Comparison of ENCODE assay signal across 16 cellular contexts in the genomic region with DNA sequence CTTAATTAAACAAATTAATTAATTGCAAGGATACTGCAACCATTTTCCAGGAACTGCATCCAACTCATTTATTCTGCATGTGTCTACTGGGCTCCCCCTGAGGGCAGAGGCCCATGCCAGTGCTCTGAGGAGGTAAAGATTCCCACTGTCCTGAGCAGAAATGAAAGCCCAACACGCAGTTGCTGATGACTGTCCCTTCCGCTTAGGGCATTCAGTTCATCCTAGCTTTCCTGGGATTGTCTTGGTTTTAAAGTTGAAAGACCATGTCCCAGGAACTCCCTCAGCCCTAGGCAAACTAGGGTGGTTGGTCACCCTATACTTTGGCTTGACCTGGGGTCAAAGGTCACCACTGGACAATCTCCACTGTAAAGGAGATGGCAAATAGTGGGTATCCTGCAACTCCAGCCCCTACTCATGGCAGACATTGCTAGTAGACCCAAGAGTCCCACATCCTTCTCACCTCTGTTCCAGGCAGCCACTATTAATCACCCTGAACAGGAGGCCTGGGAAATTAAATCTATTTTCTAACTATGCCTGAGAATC.
A peak's percentile ranks its signal among the peaks of the same experiment; 100 is the strongest.
DNase-seq lines count a peak whose midpoint lies in the region; ATAC-seq, FAIRE-seq and TF ChIP-seq lines count a peak whose summit lies in the region.
"Had no signal": no experiment of that assay in that cellular context is flagged by ENCODE, and none has a peak within 500 bp of the region (broad histone marks: within the 10 kb centered on the region; RNA-seq: fewer than 3 reads in every experiment).

No MANE protein-coding gene starts in this region.

- no peak overlapping the region for H3K56ac ChIP-seq in IMR-90 (ENCODE audit: extremely low read depth, insufficient read depth, low read length)

- H3K36me3 Mint-ChIP-seq in activated T-cell treated with anti-CD3 and anti-CD28 coated beads, Interleukin-2, amount 50 U/mL, for 24 hours (ENCODE audit: low read depth) = peaks cover 40% of the 10 kb centered on the region
- peaks cover 13% of the 10 kb centered on the region for H3K36me3 Mint-ChIP-seq in activated T-cell treated with anti-CD3 and anti-CD28 coated beads, Interleukin-2, amount 50 U/mL, for 4 hours (ENCODE audit: insufficient read depth)

- H4K5ac ChIP-seq in IMR-90 (ENCODE audit: low read depth, low read length) = no peak overlapping the region

- DNase-seq in activated T-cell treated with anti-CD3 and anti-CD28 coated beads, Interleukin-2, amount 50 U/mL, for 24 hours = peak; percentile 11
- no peak for DNase-seq in activated T-cell treated with anti-CD3 and anti-CD28 coated beads, Interleukin-2, amount 50 U/mL, for 4 hours
- DNase-seq in G401 (ENCODE audit: low spot score) (peak; percentile 18), IMR-90 (no peak), K562 (ENCODE audit: extremely low read depth in 1 of 4, low spot score in 3 of 4) (no peak), heart left ventricle (no peak), NCI-H1105 (lab: John Stamatoyannopoulos, UW) (no peak)
- DNase-seq: BE2C; CD4-positive, alpha-beta memory T cell; DMS53; GOT3; H9 had no signal

- H2AK5ac ChIP-seq in IMR-90 (ENCODE audit: low read depth, low read length) = peak overlapping the region; percentile 36; the same call in 1 of the 2 replicates

- H3K4me3 Mint-ChIP-seq in activated T-cell treated with anti-CD3 and anti-CD28 coated beads, Interleukin-2, amount 50 U/mL, for 24 hours = no peak overlapping the region
- H3K4me3 Mint-ChIP-seq in activated T-cell treated with anti-CD3 and anti-CD28 coated beads, Interleukin-2, amount 50 U/mL, for 4 hours = no peak overlapping the region
- H3K4me3 Mint-ChIP-seq: H9 had no signal

- H3K4me1 Mint-ChIP-seq in activated T-cell treated with anti-CD3 and anti-CD28 coated beads, Interleukin-2, amount 50 U/mL, for 24 hours (ENCODE audit: low read depth) = peaks cover 85% of the 10 kb centered on the region
- H3K4me1 Mint-ChIP-seq in activated T-cell treated with anti-CD3 and anti-CD28 coated beads, Interleukin-2, amount 50 U/mL, for 4 hours (ENCODE audit: low read depth) = peaks cover 54% of the 10 kb centered on the region

- no peak overlapping the region for H3K9ac ChIP-seq in IMR-90 (ENCODE audit: low read depth, low read length)
- H3K9ac ChIP-seq in K562 (ENCODE audit: insufficient read depth in 1 of 2, low read depth in 2 of 2, low read length in 2 of 2) = no peak overlapping the region

- H4K91ac ChIP-seq in IMR-90 (ENCODE audit: insufficient read depth, low read depth, low read length) = no peak overlapping the region

- H3K4me2 ChIP-seq in IMR-90 (ENCODE audit: low read depth, low read length) = no peak overlapping the region
- H3K4me2 ChIP-seq in K562 (ENCODE audit: insufficient read depth, low read length) = no peak overlapping the region
- H3K4me2 ChIP-seq: A549 had no signal

- in situ Hi-C loops in G401 (cut with HindIII; ENCODE audit: low sequenced_read_pairs) (no loop called here), IMR-90 (cut with MboI; ENCODE audit: low sequenced_read_pairs) (no loop called here), K562 (cut with MboI) (no loop called here)

- TF ChIP-seq RAD21 in IMR-90 (IDR thresholded peaks at IDR 0.05; ENCODE audit: low read length) (no peak), K562 (CRISPR knock-in tag; conservative IDR thresholded peaks at IDR 0.05 in 1 of 2, IDR thresholded peaks at IDR 0.05 in 1 of 2) (no peak)

- H3K79me2 ChIP-seq in K562 (ENCODE audit: control insufficient read depth, insufficient read depth, low read length) = no peaks in the 10 kb centered on the region

- H3K27me3 ChIP-seq in IMR-90 (ENCODE audit: control insufficient read depth, insufficient read depth, low read length) (no peaks in the 10 kb centered on the region), K562 (ENCODE audit: control insufficient read depth in 2 of 2, insufficient read depth in 2 of 2, low read length in 2 of 2) (peaks cover 16 to 41% of the 10 kb centered on the region in 2 experiments; a peak in 4 of 5 replicates), heart left ventricle (no peaks in the 10 kb centered on the region)
- H3K27me3 ChIP-seq: BE2C had no signal

- H4K8ac ChIP-seq in IMR-90 (ENCODE audit: low read depth in 2 of 2, low read length in 2 of 2) = no peak overlapping the region

- no peak overlapping the region for H2BK5ac ChIP-seq in IMR-90 (ENCODE audit: low read depth, low read length, poor library complexity, severe bottlenecking)

- H4K20me1 ChIP-seq in IMR-90 (ENCODE audit: insufficient read depth, low read length) = peaks cover 20% of the 10 kb centered on the region
- H4K20me1 ChIP-seq in K562 (replicated peaks; ENCODE audit: control insufficient read depth, insufficient read depth, low read length) = no peaks in the 10 kb centered on the region

- no peak overlapping the region for H2AK9ac ChIP-seq in IMR-90 (replicated peaks; ENCODE audit: low read depth, low read length, poor library complexity)

- CTCF ChIA-PET in IMR-90 (lab: Yijun Ruan, JAX) = interaction anchor here (0.6 kb wide), 1 partner anchor 36 kb away, joined by 3 read pairs; no protein-coding TSS in a partner anchor
- CTCF ChIA-PET in K562 (lab: Yijun Ruan, JAX; ENCODE audit: low intra/inter-chr PET ratio) = no interaction called here

- no peak for ATAC-seq in activated T-cell treated with anti-CD3 and anti-CD28 coated beads, Interleukin-2, amount 50 U/mL, for 4 hours
- ATAC-seq in IMR-90 (ENCODE audit: low read depth) (no peak), K562 (no peak), heart left ventricle (no peak), GM18517 (IDR thresholded peaks at IDR 0.05; ENCODE audit: unreplicated experiment) (no peak)
- ATAC-seq: A549 had no signal

- H3K27ac Mint-ChIP-seq in activated T-cell treated with anti-CD3 and anti-CD28 coated beads, Interleukin-2, amount 50 U/mL, for 24 hours = no peak overlapping the region

- TF ChIP-seq POLR2A in IMR-90 (IDR thresholded peaks at IDR 0.05; ENCODE audit: low read depth, low read length) = no peak
- TF ChIP-seq POLR2A in K562 (conservative IDR thresholded peaks at IDR 0.05) = no peak
- no peak for TF ChIP-seq POLR2A in heart left ventricle (IDR thresholded peaks at IDR 0.05)

- H3K4me1 ChIP-seq in IMR-90 (ENCODE audit: control insufficient read depth, insufficient read depth, low read length) = peaks cover 19% of the 10 kb centered on the region
- H3K4me1 ChIP-seq in K562 (replicated peaks in 1 of 2; ENCODE audit: control insufficient read depth in 2 of 2, insufficient read depth in 2 of 2, low read length in 2 of 2) = peaks cover 0 to 9% of the 10 kb centered on the region in 2 experiments; a peak in 2 of 5 replicates
- peaks cover 0 to 13% (median 0%) of the 10 kb centered on the region in 12 donors for H3K4me1 ChIP-seq in heart left ventricle
- H3K4me1 ChIP-seq: BE2C had no signal

- no peak overlapping the region for H2BK20ac ChIP-seq in IMR-90 (ENCODE audit: low read depth, low read length)

- H2BK120ac ChIP-seq in IMR-90 (ENCODE audit: low read depth, low read length) = no peak overlapping the region

- POLR2A ChIA-PET in IMR-90 (lab: Charles Lee; ENCODE audit: unreplicated experiment) (no interaction called here), K562 (lab: Yijun Ruan, JAX) (no interaction called here)

- no peak overlapping the region for H3K23ac ChIP-seq in IMR-90 (ENCODE audit: low read depth, low read length)

- TF ChIP-seq EP300 in K562 (IDR thresholded peaks at IDR 0.05; ENCODE audit: low read length) = no peak

- no peak overlapping the region for H3K4ac ChIP-seq in IMR-90 (ENCODE audit: low read depth, low read length)

- no peaks in the 10 kb centered on the region for H3K9me3 Mint-ChIP-seq in activated T-cell treated with anti-CD3 and anti-CD28 coated beads, Interleukin-2, amount 50 U/mL, for 24 hours
- H3K9me3 Mint-ChIP-seq in activated T-cell treated with anti-CD3 and anti-CD28 coated beads, Interleukin-2, amount 50 U/mL, for 4 hours = no peaks in the 10 kb centered on the region
- H3K9me3 Mint-ChIP-seq: CD4-positive, alpha-beta memory T cell; H9 had no signal

- no peak overlapping the region for H3K18ac ChIP-seq in IMR-90 (ENCODE audit: low read depth, low read length)

- H3K27ac ChIP-seq in IMR-90 (ENCODE audit: insufficient read depth, low read length) (no peak overlapping the region), K562 (ENCODE audit: extremely low read depth, low read depth, low read length) (no peak overlapping the region), heart left ventricle (no peak overlapping the region)
- H3K27ac ChIP-seq: A549, C4-2B had no signal

- H3K9me3 ChIP-seq in IMR-90 (ENCODE audit: control insufficient read depth, insufficient read depth, low read length) = no peaks in the 10 kb centered on the region
- H3K9me3 ChIP-seq in K562 (replicated peaks; ENCODE audit: control insufficient read depth, insufficient read depth, low read depth, low read length) = no peaks in the 10 kb centered on the region
- no peaks in the 10 kb centered on the region for H3K9me3 ChIP-seq in heart left ventricle
- H3K9me3 ChIP-seq: A549, BE2C had no signal

- no peak for FAIRE-seq in K562 (lab: Jason Lieb, UNC)
- FAIRE-seq: A549, GM12891 had no signal

- no peak overlapping the region for H3K14ac ChIP-seq in IMR-90 (replicated peaks; ENCODE audit: low read depth, low read length)

- no peak overlapping the region for H2BK15ac ChIP-seq in IMR-90 (ENCODE audit: low read depth, low read length)

- H3K9me1 ChIP-seq in IMR-90 (ENCODE audit: insufficient read depth, low read length) = peaks cover 39% of the 10 kb centered on the region
- H3K9me1 ChIP-seq in K562 (ENCODE audit: control insufficient read depth, insufficient read depth, low read length) = no peaks in the 10 kb centered on the region

- H3K36me3 ChIP-seq in IMR-90 (ENCODE audit: control insufficient read depth, insufficient read depth, low read length) (peaks cover 2% of the 10 kb centered on the region), K562 (ENCODE audit: control insufficient read depth, insufficient read depth, low read length) (no peaks in the 10 kb centered on the region), heart left ventricle (no peaks in the 10 kb centered on the region)
- H3K36me3 ChIP-seq: BE2C had no signal

- no peaks in the 10 kb centered on the region for H3K27me3 Mint-ChIP-seq in activated T-cell treated with anti-CD3 and anti-CD28 coated beads, Interleukin-2, amount 50 U/mL, for 24 hours
- H3K27me3 Mint-ChIP-seq in activated T-cell treated with anti-CD3 and anti-CD28 coated beads, Interleukin-2, amount 50 U/mL, for 4 hours (ENCODE audit: low read depth) = no peaks in the 10 kb centered on the region
- H3K27me3 Mint-ChIP-seq: CD4-positive, alpha-beta memory T cell had no signal

- H3K4me3 ChIP-seq in IMR-90 (ENCODE audit: insufficient read depth, low read depth, low read length) (no peak overlapping the region), K562 (no peak overlapping the region), heart left ventricle (no peak overlapping the region)
- H3K4me3 ChIP-seq: A549 had no signal

- intact Hi-C loops in IMR-90 (cut with micrococcal nuclease) = no loop called here
- intact Hi-C loops in K562 (cut with micrococcal nuclease) = no loop called here
- intact Hi-C loops in heart left ventricle (cut with DNase I) = no loop called here

- H3K79me1 ChIP-seq in IMR-90 (ENCODE audit: low read depth in 1 of 2, low read length in 2 of 2) = peaks cover 62 to 95% of the 10 kb centered on the region in 2 experiments

- BruUV-seq in IMR-90 (replicated peaks; lab: Mats Ljungman, UMichigan) (no TSS peak), K562 (replicated peaks; lab: Mats Ljungman, UMichigan) (no TSS peak)

- no CpG with 5 or more reads among the region's 2 CpGs for WGBS in IMR-90 (ENCODE audit: extremely low coverage in 2 of 2, insufficient read length in 1 of 2), 2 experiments
- WGBS in K562 (ENCODE audit: insufficient coverage, low coverage, missing lambda C conversion rate) = 45% methylated on average over 2 of the region's 2 CpGs
- 96 to 100% (median 98%) methylated on average over 2 of the region's 2 CpGs for WGBS in heart left ventricle, 4 donors

- dilution Hi-C loops in IMR-90 (cut with HindIII; ENCODE audit: low sequenced_read_pairs, unreplicated experiment) = no loop called here

- TF ChIP-seq CTCF in IMR-90 (conservative IDR thresholded peaks at IDR 0.05; ENCODE audit: low read depth, low read length) = no peak
- no peak for TF ChIP-seq CTCF in K562 (IDR thresholded peaks at IDR 0.05 in 2 of 3, conservative IDR thresholded peaks at IDR 0.05 in 1 of 3; ENCODE audit: insufficient read depth in 2 of 3, low read depth in 1 of 3, low read length in 3 of 3)
- no peak for TF ChIP-seq CTCF in heart left ventricle (IDR thresholded peaks at IDR 0.05)

- H2AFZ ChIP-seq in IMR-90 (replicated peaks; ENCODE audit: low read length, poor library complexity) = no peak overlapping the region
- H2AFZ ChIP-seq in K562 (ENCODE audit: low read depth, low read length) = no peak overlapping the region

Comparison
In these comparisons a context has a peak if more than half of its experiments do, and no peak if none do; other contexts are left out.
1. DNase-seq: peak in activated T-cell treated with anti-CD3 and anti-CD28 coated beads, Interleukin-2, amount 50 U/mL, for 24 hours (single experiment) and G401 (single experiment); none in activated T-cell treated with anti-CD3 and anti-CD28 coated beads, Interleukin-2, amount 50 U/mL, for 4 hours (single experiment), IMR-90 (single experiment), K562 (0 of 4), heart left ventricle (0 of 5) and NCI-H1105 (single experiment).